Comparison of ENCODE assay signal across 1 cellular context in the genomic region with DNA sequence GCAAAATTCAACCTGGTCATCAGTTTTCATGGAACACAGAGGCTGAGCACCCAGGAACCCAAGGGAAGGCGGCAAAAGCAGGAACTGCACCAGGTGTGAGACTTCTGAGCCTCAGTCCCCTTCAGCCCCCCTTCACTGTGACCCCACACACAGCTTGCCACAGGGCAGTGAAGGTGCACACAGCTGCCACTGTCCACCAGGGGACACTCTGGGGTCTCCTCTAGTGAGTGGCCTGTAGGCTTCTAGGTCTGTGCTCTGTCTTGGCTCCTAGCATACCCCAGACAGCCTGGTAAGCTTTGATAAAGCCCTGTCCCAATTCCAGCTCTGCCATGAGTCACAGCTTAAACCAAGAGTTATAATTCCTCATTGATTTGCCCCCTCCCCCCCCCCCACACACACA.
TF ChIP-seq lines count a peak whose summit lies in the region.

No MANE protein-coding gene starts in this region.

TF ChIP-seq in HepG2, 621 proteins besides CTCF, POLR2A, EP300 and RAD21:
- no peak for TF ChIP-seq ZNF737 (CRISPR knock-in tag; IDR thresholded peaks at IDR 0.05; ENCODE audit: borderline replicate concordance)
- TF ChIP-seq STAG1 (CRISPR knock-in tag; IDR thresholded peaks at IDR 0.05) = peak; percentile 47
- TF ChIP-seq SMC3 (IDR thresholded peaks at IDR 0.05; ENCODE audit: low read length) = 0 out of 2 replicates have a peak, but pooled peaks have one; percentile 11
